39 cellular contexts compared by ENCODE assay signal in genomic region chr1:241733899-241734298, GRCh38.
"Had no signal": no experiment of that assay in that cellular context is flagged by ENCODE, and none has a peak within 500 bp of the region (broad histone marks: within the 10 kb centered on the region; RNA-seq: fewer than 3 reads in every experiment).

No MANE protein-coding gene starts in this region.

- H3K9me3 Mint-ChIP-seq: activated CD4-positive, alpha-beta memory T cell treated with anti-CD3 and anti-CD28 coated beads, Interleukin-2, amount 10 ng/mL, durations not matched to agents 7 days and 5 days; activated CD4-positive, alpha-beta T cell treated with anti-CD3 and anti-CD28 coated beads, Interleukin-2, amount 10 ng/mL, durations not matched to agents 7 days and 5 days; activated naive CD4-positive, alpha-beta T cell treated with anti-CD3 and anti-CD28 coated beads, Interleukin-2, amount 10 ng/mL, durations not matched to agents 7 days and 5 days; activated naive CD4-positive, alpha-beta T cell treated with anti-CD3 and anti-CD28 coated beads, Interleukin-2, amount 50 U/mL, for 24 hours; activated naive CD8-positive, alpha-beta T cell treated with anti-CD3 and anti-CD28 coated beads, Interleukin-2, amount 10 ng/mL, durations not matched to agents 7 days and 5 days; activated naive CD8-positive, alpha-beta T cell treated with anti-CD3 and anti-CD28 coated beads, Interleukin-2, amount 50 U/mL, for 24 hours; activated T-cell treated with anti-CD3 and anti-CD28 coated beads, Interleukin-2, amount 50 U/mL, for 24 hours; activated T-helper 2 cell treated with anti-CD3 and anti-CD28 coated beads, Interferon-gamma antibody, Interleukin-2, Interleukin-4, amounts not matched to agents 10 μg/mL and 5 μg/mL and 100 μg/mL, durations not matched to agents 14 hours and 24 hours and 36 hours; brain; central memory CD8-positive, alpha-beta T cell; T-helper 1 cell treated with Interleukin-12 subunit alpha and Interleukin-12 subunit beta and Interleukin-4 antibody, amounts not matched to agents 30 μg/mL and 1 μg/mL, for 36 hours; T-helper 2 cell treated with Interferon-gamma antibody and Interleukin-4, amounts not matched to agents 5 μg/mL and 100 μg/mL, for 36 hours; WTC11 had no signal

- H3K9me3 ChIP-seq: ascending aorta had no signal

- DNase-seq: activated CD4-positive, alpha-beta memory T cell treated with anti-CD3 and anti-CD28 coated beads, Interleukin-2, amount 10 ng/mL, durations not matched to agents 7 days and 5 days; activated CD4-positive, alpha-beta T cell treated with anti-CD3 and anti-CD28 coated beads for 1 hour; activated CD4-positive, alpha-beta T cell treated with anti-CD3 and anti-CD28 coated beads for 36 hours; activated CD4-positive, alpha-beta T cell treated with anti-CD3 and anti-CD28 coated beads for 48 hours; activated CD4-positive, alpha-beta T cell treated with anti-CD3 and anti-CD28 coated beads, Interleukin-2, amount 10 ng/mL, durations not matched to agents 7 days and 5 days; activated CD4-positive, alpha-beta T cell treated with anti-CD3 and anti-CD28 coated beads, Interleukin-2, amount 50 U/mL, for 48 hours; activated CD4-positive, CD25-positive, alpha-beta regulatory T cell; activated CD8-positive, alpha-beta memory T cell treated with anti-CD3 and anti-CD28 coated beads for 24 hours; activated CD8-positive, alpha-beta memory T cell treated with anti-CD3 and anti-CD28 coated beads, Interleukin-2, amount 10 ng/mL, durations not matched to agents 7 days and 5 days; activated CD8-positive, alpha-beta memory T cell treated with anti-CD3 and anti-CD28 coated beads, Interleukin-2, amount 50 U/mL, for 48 hours; activated CD8-positive, alpha-beta T cell treated with anti-CD3 and anti-CD28 coated beads, Interleukin-2, amount 10 ng/mL, durations not matched to agents 7 days and 5 days; activated effector memory CD4-positive, alpha-beta T cell treated with Interleukin-2 at 50 U/mL for 16 hours; activated gamma-delta T cell; activated naive CD4-positive, alpha-beta T cell treated with anti-CD3 and anti-CD28 coated beads, Interleukin-2, amount 10 ng/mL, durations not matched to agents 7 days and 5 days; activated naive CD4-positive, alpha-beta T cell treated with Interleukin-2 at 50 U/mL for 16 hours; activated naive CD8-positive, alpha-beta T cell treated with anti-CD3 and anti-CD28 coated beads, Interleukin-2, amount 10 ng/mL, durations not matched to agents 7 days and 5 days; activated naive CD8-positive, alpha-beta T cell treated with anti-CD3 and anti-CD28 coated beads, Interleukin-2, amount 50 U/mL, for 24 hours; activated T-cell treated with anti-CD3 and anti-CD28 coated beads, Interleukin-2, amount 50 U/mL, for 24 hours; activated T-cell treated with anti-CD3 and anti-CD28 coated beads, Interleukin-2, amount 50 U/mL, for 48 hours; amygdala; anterior cingulate cortex; caudate nucleus; cerebellar nuclear complex; T-helper 1 cell; T-helper 2 cell; T-helper 9 cell had no signal

- H3K4me3 Mint-ChIP-seq: activated CD4-positive, alpha-beta memory T cell treated with anti-CD3 and anti-CD28 coated beads, Interleukin-2, amount 10 ng/mL, durations not matched to agents 7 days and 5 days; activated CD4-positive, alpha-beta T cell treated with anti-CD3 and anti-CD28 coated beads for 36 hours; activated CD4-positive, alpha-beta T cell treated with anti-CD3 and anti-CD28 coated beads, Interleukin-2, amount 10 ng/mL, durations not matched to agents 7 days and 5 days; activated CD8-positive, alpha-beta memory T cell treated with anti-CD3 and anti-CD28 coated beads, Interleukin-2, amount 10 ng/mL, durations not matched to agents 7 days and 5 days; activated CD8-positive, alpha-beta T cell treated with anti-CD3 and anti-CD28 coated beads, Interleukin-2, amount 10 ng/mL, durations not matched to agents 7 days and 5 days; activated naive CD4-positive, alpha-beta T cell treated with anti-CD3 and anti-CD28 coated beads, Interleukin-2, amount 10 ng/mL, durations not matched to agents 7 days and 5 days; activated naive CD4-positive, alpha-beta T cell treated with anti-CD3 and anti-CD28 coated beads, Interleukin-2, amount 50 U/mL, for 24 hours; activated naive CD8-positive, alpha-beta T cell; activated naive CD8-positive, alpha-beta T cell treated with anti-CD3 and anti-CD28 coated beads, Interleukin-2, amount 10 ng/mL, durations not matched to agents 7 days and 5 days; activated naive CD8-positive, alpha-beta T cell treated with anti-CD3 and anti-CD28 coated beads, Interleukin-2, amount 50 U/mL, for 24 hours; activated T-cell treated with anti-CD3 and anti-CD28 coated beads, Interleukin-2, amount 50 U/mL, for 24 hours; brain; central memory CD8-positive, alpha-beta T cell; T-helper 1 cell treated with Interleukin-12 subunit alpha and Interleukin-12 subunit beta and Interleukin-4 antibody, amounts not matched to agents 30 μg/mL and 1 μg/mL, for 36 hours; T-helper 2 cell treated with Interferon-gamma antibody and Interleukin-4, amounts not matched to agents 5 μg/mL and 100 μg/mL, for 36 hours; WTC11 had no signal

- ATAC-seq: activated CD4-positive, alpha-beta T cell treated with anti-CD3 and anti-CD28 coated beads for 36 hours; activated CD4-positive, CD25-positive, alpha-beta regulatory T cell treated with anti-CD3 and anti-CD28 coated beads, Interleukin-2, amount 50 U/mL, for 24 hours; activated CD8-positive, alpha-beta memory T cell treated with anti-CD3 and anti-CD28 coated beads, Interleukin-2, amount 10 ng/mL, durations not matched to agents 7 days and 5 days; activated CD8-positive, alpha-beta T cell treated with anti-CD3 and anti-CD28 coated beads, Interleukin-2, amount 10 ng/mL, durations not matched to agents 7 days and 5 days; activated naive CD8-positive, alpha-beta T cell treated with anti-CD3 and anti-CD28 coated beads, Interleukin-2, amount 50 U/mL, for 24 hours; WTC11 had no signal

- H3K27ac ChIP-seq: ascending aorta, cardiac muscle cell, VCaP had no signal

- H3K4me1 Mint-ChIP-seq: activated CD4-positive, alpha-beta memory T cell treated with anti-CD3 and anti-CD28 coated beads, Interleukin-2, amount 10 ng/mL, durations not matched to agents 7 days and 5 days; activated CD8-positive, alpha-beta memory T cell treated with anti-CD3 and anti-CD28 coated beads, Interleukin-2, amount 10 ng/mL, durations not matched to agents 7 days and 5 days; activated naive CD4-positive, alpha-beta T cell treated with anti-CD3 and anti-CD28 coated beads, Interleukin-2, amount 10 ng/mL, durations not matched to agents 7 days and 5 days; activated naive CD8-positive, alpha-beta T cell treated with anti-CD3 and anti-CD28 coated beads, Interleukin-2, amount 10 ng/mL, durations not matched to agents 7 days and 5 days; central memory CD8-positive, alpha-beta T cell had no signal

- H3K4me3 ChIP-seq: ascending aorta, cardiac muscle cell had no signal

- H3K27me3 Mint-ChIP-seq: activated naive CD4-positive, alpha-beta T cell treated with anti-CD3 and anti-CD28 coated beads, Interleukin-2, amount 10 ng/mL, durations not matched to agents 7 days and 5 days; activated naive CD4-positive, alpha-beta T cell treated with anti-CD3 and anti-CD28 coated beads, Interleukin-2, amount 50 U/mL, for 24 hours; activated naive CD8-positive, alpha-beta T cell; activated naive CD8-positive, alpha-beta T cell treated with anti-CD3 and anti-CD28 coated beads, Interleukin-2, amount 10 ng/mL, durations not matched to agents 7 days and 5 days; activated T-cell treated with anti-CD3 and anti-CD28 coated beads, Interleukin-2, amount 50 U/mL, for 24 hours had no signal

- FAIRE-seq: bronchial epithelial cell had no signal

- H3K36me3 ChIP-seq: ascending aorta, cardiac muscle cell had no signal

- H3K27ac Mint-ChIP-seq: activated CD4-positive, alpha-beta memory T cell treated with anti-CD3 and anti-CD28 coated beads, Interleukin-2, amount 10 ng/mL, durations not matched to agents 7 days and 5 days; activated CD4-positive, alpha-beta T cell treated with anti-CD3 and anti-CD28 coated beads for 36 hours; activated CD4-positive, alpha-beta T cell treated with anti-CD3 and anti-CD28 coated beads, Interleukin-2, amount 10 ng/mL, durations not matched to agents 7 days and 5 days; activated CD8-positive, alpha-beta memory T cell treated with anti-CD3 and anti-CD28 coated beads, Interleukin-2, amount 10 ng/mL, durations not matched to agents 7 days and 5 days; activated CD8-positive, alpha-beta T cell treated with anti-CD3 and anti-CD28 coated beads, Interleukin-2, amount 10 ng/mL, durations not matched to agents 7 days and 5 days; activated naive CD4-positive, alpha-beta T cell treated with anti-CD3 and anti-CD28 coated beads, Interleukin-2, amount 10 ng/mL, durations not matched to agents 7 days and 5 days; activated naive CD4-positive, alpha-beta T cell treated with anti-CD3 and anti-CD28 coated beads, Interleukin-2, amount 50 U/mL, for 24 hours; activated naive CD8-positive, alpha-beta T cell; activated naive CD8-positive, alpha-beta T cell treated with anti-CD3 and anti-CD28 coated beads, Interleukin-2, amount 10 ng/mL, durations not matched to agents 7 days and 5 days; activated naive CD8-positive, alpha-beta T cell treated with anti-CD3 and anti-CD28 coated beads, Interleukin-2, amount 50 U/mL, for 24 hours; activated T-cell treated with anti-CD3 and anti-CD28 coated beads, Interleukin-2, amount 50 U/mL, for 24 hours; activated T-helper 2 cell treated with anti-CD3 and anti-CD28 coated beads, Interferon-gamma antibody, Interleukin-2, Interleukin-4, amounts not matched to agents 10 μg/mL and 5 μg/mL and 100 μg/mL, durations not matched to agents 14 hours and 24 hours and 36 hours; brain; T-helper 1 cell treated with Interleukin-12 subunit alpha and Interleukin-12 subunit beta and Interleukin-4 antibody, amounts not matched to agents 30 μg/mL and 1 μg/mL, for 36 hours; T-helper 2 cell treated with Interferon-gamma antibody and Interleukin-4, amounts not matched to agents 5 μg/mL and 100 μg/mL, for 36 hours; WTC11 had no signal

- H3K27me3 ChIP-seq: ascending aorta, cardiac muscle cell had no signal

- H3K4me1 ChIP-seq: ascending aorta had no signal

- H3K36me3 Mint-ChIP-seq: activated CD8-positive, alpha-beta memory T cell treated with anti-CD3 and anti-CD28 coated beads, Interleukin-2, amount 10 ng/mL, durations not matched to agents 7 days and 5 days; activated naive CD4-positive, alpha-beta T cell treated with anti-CD3 and anti-CD28 coated beads, Interleukin-2, amount 10 ng/mL, durations not matched to agents 7 days and 5 days; activated naive CD4-positive, alpha-beta T cell treated with anti-CD3 and anti-CD28 coated beads, Interleukin-2, amount 50 U/mL, for 24 hours; activated naive CD8-positive, alpha-beta T cell treated with anti-CD3 and anti-CD28 coated beads, Interleukin-2, amount 10 ng/mL, durations not matched to agents 7 days and 5 days; brain; WTC11 had no signal
